35 cellular contexts compared by ENCODE assay signal in the genomic region with DNA sequence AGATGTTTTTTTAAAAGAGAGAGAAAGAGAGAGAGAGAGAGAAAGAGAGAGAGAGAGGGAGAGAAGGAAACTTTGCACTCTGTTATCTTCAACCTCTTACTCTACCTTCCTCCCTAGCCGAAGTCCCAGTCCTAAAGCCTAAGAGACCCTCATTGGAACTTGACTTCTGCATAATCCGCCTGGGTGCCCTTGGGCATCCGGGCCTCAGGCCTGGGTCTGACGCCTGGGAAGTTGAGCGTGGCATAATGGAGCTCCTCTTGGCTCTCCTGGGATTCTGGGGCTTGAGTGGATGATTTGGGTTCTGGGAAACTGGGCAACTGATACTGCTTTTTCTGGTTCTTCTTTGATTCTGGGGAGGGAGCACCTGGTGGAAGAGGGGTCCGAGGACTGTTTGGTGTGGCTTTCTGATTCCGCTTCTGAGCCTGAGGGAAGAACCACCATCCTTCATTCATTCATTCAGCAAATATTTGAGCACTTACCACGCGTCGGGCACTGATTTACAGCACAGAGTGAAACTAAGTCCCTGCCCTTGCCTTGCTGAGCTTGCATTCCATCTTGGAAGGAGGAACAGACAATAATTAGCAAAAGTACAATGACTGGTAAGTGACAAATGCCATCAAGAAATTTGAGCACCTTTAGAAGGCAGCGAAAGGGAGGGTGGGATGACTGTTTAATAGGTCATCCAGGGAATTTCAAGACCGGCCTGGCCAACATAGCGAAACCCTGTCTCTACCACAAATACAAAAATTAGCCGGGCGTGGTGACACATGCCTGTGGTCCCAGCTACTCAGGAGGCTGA. TPM values are rescaled to one million over a fixed set of nuclear protein-coding genes. Genes with fewer than 3 reads are reported as not detected.
"Had no signal": no experiment of that assay in that cellular context is flagged by ENCODE, and none has a peak within 500 bp of the region (broad histone marks: within the 10 kb centered on the region; RNA-seq: fewer than 3 reads in every experiment).

No MANE protein-coding gene starts in this region.

- H3K36me3 ChIP-seq: brain microvascular endothelial cell had no signal

- H3K27ac ChIP-seq: brain microvascular endothelial cell, PC-9 had no signal

- H3K4me2 ChIP-seq: PC-9 had no signal

- H3K4me3 ChIP-seq: PC-9 had no signal

- H2AFZ ChIP-seq: PC-9 had no signal

- ATAC-seq: activated CD8-positive, alpha-beta T cell treated with anti-CD3 and anti-CD28 coated beads for 36 hours; activated T-cell treated with anti-CD3 and anti-CD28 coated beads, Interleukin-2, amount 50 U/mL, for 72 hours; activated T-helper 17 cell treated with anti-CD3 and anti-CD28 coated beads, Interleukin-2, amount 50 U/mL, for 72 hours had no signal

- DNase-seq: activated B cell treated with CpG ODN at 0.5 μM for 24 hours; activated CD4-positive, alpha-beta T cell treated with anti-CD3 and anti-CD28 coated beads for 48 hours; activated CD4-positive, alpha-beta T cell treated with anti-CD3 and anti-CD28 coated beads, Interleukin-2, amount 50 U/mL, for 4 hours; activated CD4-positive, CD25-positive, alpha-beta regulatory T cell treated with anti-CD3 and anti-CD28 coated beads, Interleukin-2, amount 50 U/mL, for 72 hours; activated CD8-positive, alpha-beta T cell treated with anti-CD3 and anti-CD28 coated beads for 36 hours; activated effector memory CD4-positive, alpha-beta T cell treated with anti-CD3 and anti-CD28 coated beads, Interleukin-2, amount 50 U/mL, for 16 hours; activated naive CD4-positive, alpha-beta T cell; activated naive CD4-positive, alpha-beta T cell treated with anti-CD3 and anti-CD28 coated beads, Interleukin-2, amount 50 U/mL, for 16 hours; activated naive CD8-positive, alpha-beta T cell treated with anti-CD3 and anti-CD28 coated beads for 36 hours; activated T-cell treated with anti-CD3 and anti-CD28 coated beads, Interleukin-2, amount 50 U/mL, for 1 hour; activated T-cell treated with anti-CD3 and anti-CD28 coated beads, Interleukin-2, amount 50 U/mL, for 72 hours; amniotic stem cell; brain microvascular endothelial cell; central memory CD4-positive, alpha-beta T cell; NCI-H1092 treated with DMSO at 0.1 percent for 48 hours; NCI-H1417; NCI-H146; NCI-H187; NCI-H2029 treated with DMSO at 0.1 percent for 48 hours; NCI-H2107; NCI-H2171; NCI-H510A; NCI-H526; NCI-H748 treated with DMSO at 0.1 percent for 48 hours; NK-92 treated with Interleukin-12 subunit alpha and Interleukin-12 subunit beta, amount 100 ng/mL, for 24 hours; Right ventricle myocardium superior; SW 1271; T-helper 1 cell; T-helper 2 cell; T-helper 9 cell had no signal

- H3K27me3 ChIP-seq: brain microvascular endothelial cell had no signal

- H3K36me3 Mint-ChIP-seq: activated naive CD8-positive, alpha-beta T cell treated with anti-CD3 and anti-CD28 coated beads for 36 hours had no signal

- H3K4me1 Mint-ChIP-seq: activated naive CD8-positive, alpha-beta T cell treated with anti-CD3 and anti-CD28 coated beads for 36 hours; activated T-helper 17 cell treated with anti-CD3 and anti-CD28 coated beads, Interleukin-2, amount 50 U/mL, for 72 hours had no signal

- H3K27ac Mint-ChIP-seq: activated B cell treated with CpG ODN at 0.5 μM for 24 hours; activated CD8-positive, alpha-beta T cell treated with anti-CD3 and anti-CD28 coated beads for 36 hours; activated naive CD8-positive, alpha-beta T cell treated with anti-CD3 and anti-CD28 coated beads for 36 hours; activated T-cell treated with anti-CD3 and anti-CD28 coated beads, Interleukin-2, amount 50 U/mL, for 72 hours; activated T-helper 17 cell treated with anti-CD3 and anti-CD28 coated beads, Interleukin-2, amount 50 U/mL, for 72 hours had no signal

- H3K27me3 Mint-ChIP-seq: activated B cell treated with CpG ODN at 0.5 μM for 24 hours had no signal

- H3K9me3 Mint-ChIP-seq: activated B cell treated with CpG ODN at 0.5 μM for 24 hours; activated CD8-positive, alpha-beta T cell treated with anti-CD3 and anti-CD28 coated beads for 36 hours; activated naive CD8-positive, alpha-beta T cell treated with anti-CD3 and anti-CD28 coated beads for 36 hours; activated T-cell treated with anti-CD3 and anti-CD28 coated beads, Interleukin-2, amount 50 U/mL, for 72 hours; activated T-helper 17 cell treated with anti-CD3 and anti-CD28 coated beads, Interleukin-2, amount 50 U/mL, for 72 hours had no signal

- H3K4me3 Mint-ChIP-seq: activated B cell treated with CpG ODN at 0.5 μM for 24 hours; activated CD8-positive, alpha-beta T cell treated with anti-CD3 and anti-CD28 coated beads for 36 hours; activated naive CD8-positive, alpha-beta T cell treated with anti-CD3 and anti-CD28 coated beads for 36 hours; activated T-cell treated with anti-CD3 and anti-CD28 coated beads, Interleukin-2, amount 50 U/mL, for 72 hours; activated T-helper 17 cell treated with anti-CD3 and anti-CD28 coated beads, Interleukin-2, amount 50 U/mL, for 72 hours had no signal

RNA-seq across cellular contexts. Expression of a gene that starts 6.3 kb away (rescaled TPM):
- total RNA-seq: activated naive CD8-positive, alpha-beta T cell treated with anti-CD3 and anti-CD28 coated beads for 36 hours; LHCN-M2; PC-9 had no signal

RNA-seq across cellular contexts. Expression of a gene that starts 20.8 kb away (rescaled TPM):
- total RNA-seq: activated B cell treated with CpG ODN at 0.5 μM for 24 hours; activated CD8-positive, alpha-beta T cell treated with anti-CD3 and anti-CD28 coated beads for 36 hours; activated T-helper 17 cell treated with anti-CD3 and anti-CD28 coated beads, Interleukin-2, amount 50 U/mL, for 72 hours; aorta; cerebellum; LHCN-M2; Right ventricle myocardium superior had no signal
- polyA plus RNA-seq: aorta had no signal

RNA-seq across cellular contexts. Expression of a gene that starts 23.4 kb away (rescaled TPM):
- total RNA-seq: activated B cell treated with CpG ODN at 0.5 μM for 24 hours; activated naive CD8-positive, alpha-beta T cell treated with anti-CD3 and anti-CD28 coated beads for 36 hours; aorta; cerebellum; LHCN-M2; PC-9; Right ventricle myocardium superior had no signal
- polyA plus RNA-seq: aorta had no signal

RNA-seq across cellular contexts. Expression of a gene that starts 38.7 kb away (rescaled TPM):
- total RNA-seq: LHCN-M2, PC-9 had no signal

RNA-seq across cellular contexts. Expression of a gene that starts 42.3 kb away (rescaled TPM):
- total RNA-seq: cerebellum, LHCN-M2 had no signal
